In genomic region chr9:91198405-91198804, GRCh38 we compare ENCODE assay signal across 13 cellular contexts.
DNase-seq lines count a peak whose midpoint lies in the region; ATAC-seq, FAIRE-seq and TF ChIP-seq lines count a peak whose summit lies in the region.
"Had no signal": no experiment of that assay in that cellular context is flagged by ENCODE, and none has a peak within 500 bp of the region (broad histone marks: within the 10 kb centered on the region; RNA-seq: fewer than 3 reads in every experiment).

No MANE protein-coding gene starts in this region.

- TF ChIP-seq CTCF in A549 (IDR thresholded peaks at IDR 0.05): no peak
- no peak for TF ChIP-seq CTCF in Peyer's patch (IDR thresholded peaks at IDR 0.05)
- TF ChIP-seq CTCF in fibroblast of lung (conservative IDR thresholded peaks at IDR 0.05 in 1 of 2, IDR thresholded peaks at IDR 0.05 in 1 of 2; ENCODE audit: low read depth in 1 of 2, low read length in 2 of 2): no peak
- no peak for TF ChIP-seq CTCF in progenitor cell of endocrine pancreas (IDR thresholded peaks at IDR 0.05; ENCODE audit: unreplicated experiment)

- H3K27me3 Mint-ChIP-seq in progenitor cell of endocrine pancreas: no peaks in the 10 kb centered on the region
- H3K27me3 Mint-ChIP-seq in T-cell: no peaks in the 10 kb centered on the region
- H3K27me3 Mint-ChIP-seq: central memory CD8-positive, alpha-beta T cell had no signal

- no peak overlapping the region for H3K4me3 Mint-ChIP-seq in progenitor cell of endocrine pancreas (ENCODE audit: low read depth)
- no peak overlapping the region for H3K4me3 Mint-ChIP-seq in T-cell
- H3K4me3 Mint-ChIP-seq: central memory CD8-positive, alpha-beta T cell; neural crest cell had no signal

- no peaks in the 10 kb centered on the region for H3K79me2 ChIP-seq in fibroblast of lung (ENCODE audit: control insufficient read depth, insufficient read depth, low read length)

- H3K9me3 ChIP-seq in A549 (peaks cover 27% of the 10 kb centered on the region), Peyer's patch (no peaks in the 10 kb centered on the region), fibroblast of lung (ENCODE audit: control insufficient read depth, insufficient read depth, low read depth, low read length) (no peaks in the 10 kb centered on the region)

- H3K4me2 ChIP-seq in A549: peak overlapping the region; percentile 74
- H3K4me2 ChIP-seq in fibroblast of lung (ENCODE audit: extremely low read depth, insufficient read depth, low read length): no peak overlapping the region

- TF ChIP-seq POLR2A in A549 (IDR thresholded peaks at IDR 0.05; ENCODE audit: low read length) (no peak), Peyer's patch (IDR thresholded peaks at IDR 0.05) (no peak)

- POLR2A ChIA-PET in A549 (lab: Yijun Ruan, JAX): interaction anchor here (0.5 to 1.6 kb wide), 4 partner anchors 99 to 280 kb away, joined by 3 read pairs; partner anchors contain the start of gene NFIL3
- POLR2A ChIA-PET in T-cell (lab: Charles Lee): interaction anchor here in 1 of 2 donors (0.7 kb wide), 1 partner anchor 11 kb away, joined by 3 read pairs; no protein-coding TSS in a partner anchor

- DNase-seq in A549 (ENCODE audit: low read depth in 1 of 2, low spot score in 1 of 2) (no peak), Peyer's patch (no peak), fibroblast of lung (ENCODE audit: low read depth in 2 of 2) (peak in 1 of 2 donors; percentile 26), progenitor cell of endocrine pancreas (ENCODE audit: low spot score, unreplicated experiment) (no peak), T-cell (no peak), NCI-H1105 treated with DMSO at 0.1 percent for 48 hours (lab: John Stamatoyannopoulos, UW) (no peak), iPS-NIHi7 (ENCODE audit: extremely low spot score) (no peak)
- DNase-seq in activated CD4-positive, CD25-positive, alpha-beta regulatory T cell treated with anti-CD3 and anti-CD28 coated beads, Interleukin-2, amount 50 U/mL, for 72 hours: no peak
- DNase-seq: activated naive CD4-positive, alpha-beta T cell; heart left ventricle; NCI-H82 had no signal

- no peak for TF ChIP-seq EP300 in A549 (IDR thresholded peaks at IDR 0.05)

- H3K36me3 Mint-ChIP-seq in progenitor cell of endocrine pancreas (ENCODE audit: insufficient read depth): peaks cover 11% of the 10 kb centered on the region
- peaks cover 9% of the 10 kb centered on the region for H3K36me3 Mint-ChIP-seq in T-cell

- H3K27me3 ChIP-seq in Peyer's patch (no peaks in the 10 kb centered on the region), fibroblast of lung (ENCODE audit: control insufficient read depth, insufficient read depth, low read length) (no peaks in the 10 kb centered on the region)
- H3K27me3 ChIP-seq: heart left ventricle had no signal

- H3K4me1 Mint-ChIP-seq in progenitor cell of endocrine pancreas (ENCODE audit: low read depth) (peaks cover 30% of the 10 kb centered on the region), T-cell (peaks cover 16 to 19% (median 19%) of the 10 kb centered on the region in 3 donors)

- no peaks in the 10 kb centered on the region for H4K20me1 ChIP-seq in fibroblast of lung (ENCODE audit: control insufficient read depth, extremely low read depth, insufficient read depth, low read length)

- H3K27ac Mint-ChIP-seq in progenitor cell of endocrine pancreas: peak overlapping the region; percentile 94
- no peak overlapping the region for H3K27ac Mint-ChIP-seq in T-cell

- TF ChIP-seq RAD21 in A549 (conservative IDR thresholded peaks at IDR 0.05 in 1 of 2, IDR thresholded peaks at IDR 0.05 in 1 of 2): no peak

- H3K4me3 ChIP-seq in A549 (peak overlapping the region; percentile 10; the same call in 1 of the 3 replicates), Peyer's patch (no peak overlapping the region), fibroblast of lung (replicated peaks in 1 of 4; ENCODE audit: control extremely low read depth in 1 of 4, insufficient read depth in 1 of 4, low read depth in 3 of 4, low read length in 4 of 4) (no peak overlapping the region)
- H3K4me3 ChIP-seq: heart left ventricle had no signal

- no peaks in the 10 kb centered on the region for H3K36me3 ChIP-seq in Peyer's patch
- H3K36me3 ChIP-seq in fibroblast of lung (ENCODE audit: control insufficient read depth, insufficient read depth, low read length): no peaks in the 10 kb centered on the region
- H3K36me3 ChIP-seq: heart left ventricle had no signal

- H3K27ac ChIP-seq in A549 (peak overlapping the region; percentile 73 to 94), Peyer's patch (peak overlapping the region in 3 of 4 donors; percentile 50 to 98 (median 97)), fibroblast of lung (ENCODE audit: insufficient read depth, low read length) (peak overlapping the region; percentile 1)

- H3K9me3 Mint-ChIP-seq in progenitor cell of endocrine pancreas (ENCODE audit: low read depth): peaks cover 24% of the 10 kb centered on the region
- peaks cover 7 to 26% (median 15%) of the 10 kb centered on the region in 3 donors for H3K9me3 Mint-ChIP-seq in T-cell

- CTCF ChIA-PET in A549 (lab: Yijun Ruan, JAX): interaction anchor here (1.0 to 2.5 kb wide), 5 partner anchors 12 to 234 kb away, joined by 3 to 10 read pairs (median 5); no protein-coding TSS in a partner anchor
- CTCF ChIA-PET in T-cell (lab: Charles Lee): no interaction called here

- H2AFZ ChIP-seq in fibroblast of lung (ENCODE audit: low read length): no peak overlapping the region

- H3K9ac ChIP-seq in fibroblast of lung (ENCODE audit: insufficient read depth, low read length): no peak overlapping the region

- ATAC-seq in A549 (no peak), T-cell (replicated peaks in 1 of 4) (no peak)

- no peak for FAIRE-seq in A549 (lab: Jason Lieb, UNC)

- H3K4me1 ChIP-seq in A549: peaks cover 36% of the 10 kb centered on the region
- H3K4me1 ChIP-seq in Peyer's patch: peaks cover 7 to 37% (median 11%) of the 10 kb centered on the region in 4 donors
- H3K4me1 ChIP-seq in fibroblast of lung (ENCODE audit: control insufficient read depth, extremely low read depth, insufficient read depth, low read length): peaks cover 14% of the 10 kb centered on the region

TF ChIP-seq in A549, 52 proteins besides CTCF, POLR2A, EP300 and RAD21 (continues in another document):
- TF ChIP-seq POLR2AphosphoS2 (conservative IDR thresholded peaks at IDR 0.05; ENCODE audit: low read length) (no peak), BCL3 (IDR thresholded peaks at IDR 0.05) (no peak), FOXS1 (CRISPR knock-in tag; IDR thresholded peaks at IDR 0.05) (no peak), NPAS2 (CRISPR knock-in tag; IDR thresholded peaks at IDR 0.05; ENCODE audit: borderline replicate concordance) (no peak), HOXA7 (CRISPR knock-in tag; IDR thresholded peaks at IDR 0.05) (no peak), MYC (IDR thresholded peaks at IDR 0.05; ENCODE audit: borderline replicate concordance, low read length) (no peak), MAX (IDR thresholded peaks at IDR 0.05) (no peak), BHLHE40 (IDR thresholded peaks at IDR 0.05; ENCODE audit: low read depth, low read length) (no peak), HDAC2 (IDR thresholded peaks at IDR 0.05) (no peak), USF2 (IDR thresholded peaks at IDR 0.05) (no peak), RNF2 (IDR thresholded peaks at IDR 0.05; ENCODE audit: borderline replicate concordance, low read depth) (no peak), PBX3 (IDR thresholded peaks at IDR 0.05) (no peak), EHMT2 (IDR thresholded peaks at IDR 0.05; ENCODE audit: low read depth) (no peak), HES2 (IDR thresholded peaks at IDR 0.05) (no peak)
- TF ChIP-seq, protein P1, sequence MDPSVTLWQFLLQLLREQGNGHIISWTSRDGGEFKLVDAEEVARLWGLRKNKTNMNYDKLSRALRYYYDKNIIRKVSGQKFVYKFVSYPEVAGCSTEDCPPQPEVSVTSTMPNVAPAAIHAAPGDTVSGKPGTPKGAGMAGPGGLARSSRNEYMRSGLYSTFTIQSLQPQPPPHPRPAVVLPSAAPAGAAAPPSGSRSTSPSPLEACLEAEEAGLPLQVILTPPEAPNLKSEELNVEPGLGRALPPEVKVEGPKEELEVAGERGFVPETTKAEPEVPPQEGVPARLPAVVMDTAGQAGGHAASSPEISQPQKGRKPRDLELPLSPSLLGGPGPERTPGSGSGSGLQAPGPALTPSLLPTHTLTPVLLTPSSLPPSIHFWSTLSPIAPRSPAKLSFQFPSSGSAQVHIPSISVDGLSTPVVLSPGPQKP (IDR thresholded peaks at IDR 0.05; ENCODE audit: low read depth, low read length): no peak

Comparison
In these comparisons a context has a peak if more than half of its experiments do, and no peak if none do; other contexts are left out.
1. H3K27ac ChIP-seq: peak in every context shown above with its lines; median percentile 97 in Peyer's patch; 84 in A549; 1 in fibroblast of lung.